In genomic region chr6:71886184-71887005, GRCh38 we compare ENCODE assay signal across 8 cellular contexts. TPM values are rescaled to one million over a fixed set of nuclear protein-coding genes. Genes with fewer than 3 reads are reported as not detected.
A peak's percentile ranks its signal among the peaks of the same experiment; 100 is the strongest.
DNase-seq lines count a peak whose midpoint lies in the region; ATAC-seq, FAIRE-seq and TF ChIP-seq lines count a peak whose summit lies in the region.

TSS of gene RIMS1 (plus strand) at chr6:71886550. CDS start at chr6:71887024, 474 bp downstream.

- H3K4me3 ChIP-seq in fibroblast of lung (replicated peaks in 1 of 4; ENCODE audit: control extremely low read depth in 1 of 4, insufficient read depth in 1 of 4, low read depth in 3 of 4, low read length in 4 of 4) (peak within 1 kb of the TSS; percentile 29 to 51 (median 50)), ovary (peak within 1 kb of the TSS; percentile 15)
- H3K4me3 ChIP-seq in CD4-positive, alpha-beta memory T cell (ENCODE audit: low read length in 2 of 2): no peak within 1 kb of the TSS

- no peaks in the 10 kb centered on the region for H3K79me2 ChIP-seq in fibroblast of lung (ENCODE audit: control insufficient read depth, insufficient read depth, low read length)

- no peak for TF ChIP-seq EP300 in ovary (IDR thresholded peaks at IDR 0.05)

- H3K4me2 ChIP-seq in fibroblast of lung (ENCODE audit: extremely low read depth, insufficient read depth, low read length): peak within 1 kb of the TSS; percentile 90

- TF ChIP-seq CTCF in fibroblast of lung (conservative IDR thresholded peaks at IDR 0.05 in 1 of 2, IDR thresholded peaks at IDR 0.05 in 1 of 2; ENCODE audit: low read depth in 1 of 2, low read length in 2 of 2) (peak; percentile 19 to 33), ovary (IDR thresholded peaks at IDR 0.05) (no peak)

- peak within 1 kb of the TSS in 1 of 7 donors; percentile 5 for H3K27ac Mint-ChIP-seq in CD4-positive, alpha-beta memory T cell

- H3K27me3 ChIP-seq in fibroblast of lung (ENCODE audit: control insufficient read depth, insufficient read depth, low read length) (peaks cover 12% of the 10 kb centered on the region), ovary (no peaks in the 10 kb centered on the region)
- peaks cover 5% of the 10 kb centered on the region for H3K27me3 ChIP-seq in CD4-positive, alpha-beta memory T cell (ENCODE audit: insufficient read depth, low read length)

- WGBS in ovary, 3 donors: 1 to 2% (median 1%) methylated on average over 35 to 69 of the region's 70 CpGs

- H3K9me3 Mint-ChIP-seq in CD4-positive, alpha-beta memory T cell: peaks cover 0 to 17% (median 7%) of the 10 kb centered on the region in 8 donors

- peak; percentile 89 for ATAC-seq in GM19035 (IDR thresholded peaks at IDR 0.05; ENCODE audit: unreplicated experiment)
- ATAC-seq in HG03159 (IDR thresholded peaks at IDR 0.05; ENCODE audit: unreplicated experiment): peak; percentile 88

- DNase-seq in C1 segment of cervical spinal cord (lab: John Stamatoyannopoulos, UW): peak in 9 of 14 donors; percentile 12 to 80 (median 35)
- DNase-seq in RPMI8226: peak; percentile 14
- peak in 1 of 2 donors; percentile 23 for DNase-seq in fibroblast of lung (ENCODE audit: low read depth in 2 of 2)
- DNase-seq in ovary: peak in 2 of 5 donors; percentile 21 to 32
- no peak for DNase-seq in RCC 7860 (ENCODE audit: low spot score)
- no peak for DNase-seq in CD4-positive, alpha-beta memory T cell

- H3K9me3 ChIP-seq in fibroblast of lung (ENCODE audit: control insufficient read depth, insufficient read depth, low read depth, low read length): no peaks in the 10 kb centered on the region
- H3K9me3 ChIP-seq in ovary: no peaks in the 10 kb centered on the region
- no peaks in the 10 kb centered on the region for H3K9me3 ChIP-seq in CD4-positive, alpha-beta memory T cell (ENCODE audit: control insufficient read depth in 1 of 2, low read length in 2 of 2)

- H2AFZ ChIP-seq in fibroblast of lung (ENCODE audit: low read length): peak within 1 kb of the TSS; percentile 39

- H3K4me3 Mint-ChIP-seq in CD4-positive, alpha-beta memory T cell: peak within 1 kb of the TSS in 4 of 8 donors; percentile 1 to 69 (median 33)

- no peaks in the 10 kb centered on the region for H4K20me1 ChIP-seq in fibroblast of lung (ENCODE audit: control insufficient read depth, extremely low read depth, insufficient read depth, low read length)

- CTCF ChIA-PET in CD4-positive, alpha-beta memory T cell (lab: Charles Lee; ENCODE audit: partially characterized antibody): no interaction called here

- peaks cover 2 to 9% (median 6%) of the 10 kb centered on the region in 4 donors for H3K4me1 Mint-ChIP-seq in CD4-positive, alpha-beta memory T cell

- no peaks in the 10 kb centered on the region for H3K36me3 ChIP-seq in fibroblast of lung (ENCODE audit: control insufficient read depth, insufficient read depth, low read length)
- H3K36me3 ChIP-seq in ovary: no peaks in the 10 kb centered on the region
- no peaks in the 10 kb centered on the region for H3K36me3 ChIP-seq in CD4-positive, alpha-beta memory T cell (ENCODE audit: insufficient read depth, low read length)

- H3K9ac ChIP-seq in fibroblast of lung (ENCODE audit: insufficient read depth, low read length): peak within 1 kb of the TSS; percentile 42

- H3K27ac ChIP-seq in fibroblast of lung (ENCODE audit: insufficient read depth, low read length) (no peak within 1 kb of the TSS), ovary (no peak within 1 kb of the TSS)
- H3K27ac ChIP-seq in CD4-positive, alpha-beta memory T cell (ENCODE audit: low read depth, low read length): no peak within 1 kb of the TSS

- no peaks in the 10 kb centered on the region for H3K36me3 Mint-ChIP-seq in CD4-positive, alpha-beta memory T cell

- TF ChIP-seq POLR2A in ovary (IDR thresholded peaks at IDR 0.05): no peak

- POLR2A ChIA-PET in CD4-positive, alpha-beta memory T cell (lab: Charles Lee; ENCODE audit: partially characterized antibody): no interaction called here

- no peak for FAIRE-seq in RCC 7860 (lab: Jason Lieb, UNC)

- intact Hi-C loops in ovary (cut with DNase I): no loop called here
- intact Hi-C loops in CD4-positive, alpha-beta memory T cell (cut with micrococcal nuclease): no loop called here

- peaks cover 17 to 21% of the 10 kb centered on the region in 2 donors for H3K27me3 Mint-ChIP-seq in CD4-positive, alpha-beta memory T cell

- H3K4me1 ChIP-seq in fibroblast of lung (ENCODE audit: control insufficient read depth, extremely low read depth, insufficient read depth, low read length): peaks cover 2% of the 10 kb centered on the region
- no peaks in the 10 kb centered on the region for H3K4me1 ChIP-seq in ovary (ENCODE audit: insufficient read depth)
- H3K4me1 ChIP-seq in CD4-positive, alpha-beta memory T cell (ENCODE audit: insufficient read depth, low read length): no peaks in the 10 kb centered on the region

RNA-seq across cellular contexts. Expression of gene RIMS1, which starts in this region (rescaled TPM):
- total RNA-seq in fibroblast of lung: 2.3 and 3.9 TPM in 2 replicates
- polyA plus RNA-seq in fibroblast of lung: 0.40 and 1.1 TPM in 2 replicates
- 0.32 and 0.58 TPM in 2 replicates for polyA plus RNA-seq in fibroblast of lung (2012)
- polyA minus RNA-seq in fibroblast of lung (ENCODE audit: low replicate concordance): 0.56 TPM in 1 of 2 replicates, not detected in the other
- 1 to 10 TPM in 1 of 7 donors, under 1 TPM in 5, not detected in 1; 0.20 to 1.3 (median 0.33) TPM for total RNA-seq in ovary
- polyA plus RNA-seq in ovary: under 1 TPM; 0.27 to 0.73 TPM
- total RNA-seq in CD4-positive, alpha-beta memory T cell: not detected
- polyA plus RNA-seq in CD4-positive, alpha-beta memory T cell: not detected

Comparison
In these comparisons a context has a peak if more than half of its experiments do, and no peak if none do; other contexts are left out.
1. DNase-seq: peak in C1 segment of cervical spinal cord (9 of 14) and RPMI8226 (single experiment); none in RCC 7860 (single experiment) and CD4-positive, alpha-beta memory T cell (0 of 5).
2. H3K4me3 ChIP-seq: peak in fibroblast of lung (4 of 4) and ovary (single experiment); none in CD4-positive, alpha-beta memory T cell (0 of 2).
3. CTCF ChIP-seq: peak in fibroblast of lung (2 of 2); none in ovary (0 of 3).